14 cellular contexts compared by ENCODE assay signal in genomic region chr1:59532102-59532501, GRCh38.
"Had no signal": no experiment of that assay in that cellular context is flagged by ENCODE, and none has a peak within 500 bp of the region (broad histone marks: within the 10 kb centered on the region; RNA-seq: fewer than 3 reads in every experiment).

No MANE protein-coding gene starts in this region.

- H3K27ac ChIP-seq: gastroesophageal sphincter, psoas muscle, suprapubic skin had no signal

- DNase-seq: activated CD4-positive, alpha-beta T cell treated with anti-CD3 and anti-CD28 coated beads for 4 hours; activated CD8-positive, alpha-beta T cell treated with anti-CD3 and anti-CD28 coated beads for 36 hours; activated effector memory CD4-positive, alpha-beta T cell treated with Interleukin-2 at 50 U/mL for 16 hours; activated T-cell treated with anti-CD3 and anti-CD28 coated beads, Interleukin-2, amount 50 U/mL, for 4 hours; erythroblast; islet precursor cell; mammary epithelial cell; psoas muscle; trophoblast cell had no signal

- ATAC-seq: activated CD8-positive, alpha-beta T cell treated with anti-CD3 and anti-CD28 coated beads for 36 hours; activated T-cell treated with anti-CD3 and anti-CD28 coated beads, Interleukin-2, amount 50 U/mL, for 4 hours; gastroesophageal sphincter; left lobe of liver; psoas muscle; sciatic nerve; WTC11 had no signal
